ENCODE assay signal across 8 cellular contexts in genomic region chr9:126719677-126720435, GRCh38.
DNase-seq lines count a peak whose midpoint lies in the region; ATAC-seq, FAIRE-seq and TF ChIP-seq lines count a peak whose summit lies in the region.

No MANE protein-coding gene starts in this region.

- no peaks in the 10 kb centered on the region for H4K20me1 ChIP-seq in K562 (replicated peaks; ENCODE audit: control insufficient read depth, insufficient read depth, low read length)
- H4K20me1 ChIP-seq in keratinocyte (ENCODE audit: control insufficient read depth, extremely low read depth, insufficient read depth, low read length) = no peaks in the 10 kb centered on the region

- H3K4me2 ChIP-seq in K562 (ENCODE audit: insufficient read depth, low read length) (no peak overlapping the region), keratinocyte (ENCODE audit: control insufficient read depth, extremely low read depth, insufficient read depth, low read depth, low read length) (no peak overlapping the region)

- CTCF ChIA-PET in K562 (lab: Yijun Ruan, JAX; ENCODE audit: low intra/inter-chr PET ratio) = no interaction called here

- H3K9ac ChIP-seq in K562 (ENCODE audit: insufficient read depth in 1 of 2, low read depth in 2 of 2, low read length in 2 of 2) = no peak overlapping the region
- no peak overlapping the region for H3K9ac ChIP-seq in keratinocyte (ENCODE audit: control insufficient read depth, extremely low read depth, insufficient read depth, low read length)

- H3K36me3 ChIP-seq in K562 (ENCODE audit: control insufficient read depth, insufficient read depth, low read length) = no peaks in the 10 kb centered on the region
- no peaks in the 10 kb centered on the region for H3K36me3 ChIP-seq in keratinocyte (ENCODE audit: control insufficient read depth in 2 of 2, extremely low read depth in 1 of 2, insufficient read depth in 2 of 2, low read length in 2 of 2)

- no peaks in the 10 kb centered on the region for H3K9me1 ChIP-seq in K562 (ENCODE audit: control insufficient read depth, insufficient read depth, low read length)
- H3K9me1 ChIP-seq in keratinocyte (ENCODE audit: control insufficient read depth, extremely low read depth, insufficient read depth, low read length) = no peaks in the 10 kb centered on the region

- no peak for ATAC-seq in K562

- in situ Hi-C loops in K562 (cut with MboI) = no loop called here

- DNase-seq in A172 (ENCODE audit: low spot score) (peak; percentile 95), GM20000 (ENCODE audit: low spot score) (peak; percentile 72), NCI-H1436 (lab: John Stamatoyannopoulos, UW) (peak; percentile 67), K562 (ENCODE audit: extremely low read depth in 1 of 4, low spot score in 3 of 4) (peak in 3 of 4 experiments; percentile 28 to 43 (median 37)), keratinocyte (ENCODE audit: low read depth, low spot score) (no peak), NCI-H1930 (lab: John Stamatoyannopoulos, UW) (no peak)
- DNase-seq in stimulated activated CD4-positive, alpha-beta T cell treated with anti-CD3 and anti-CD28 coated beads, Interleukin-2, amount 100 ng/mL, for 24 hours = peak; percentile 80 to 84

- intact Hi-C loops in K562 (cut with micrococcal nuclease) = no loop called here

- peaks cover 12 to 51% of the 10 kb centered on the region in 2 experiments for H3K27me3 ChIP-seq in K562 (ENCODE audit: control insufficient read depth in 2 of 2, insufficient read depth in 2 of 2, low read length in 2 of 2)
- no peaks in the 10 kb centered on the region for H3K27me3 ChIP-seq in keratinocyte (ENCODE audit: control insufficient read depth, extremely low read depth, insufficient read depth, low read length)

- TF ChIP-seq EP300 in K562 (IDR thresholded peaks at IDR 0.05; ENCODE audit: low read length) = no peak

- dilution Hi-C loops in keratinocyte (cut with MboI; ENCODE audit: extremely low pct_ligation_motif_present, low sequenced_read_pairs) = no loop called here

- no TSS peak for BruUV-seq in K562 (replicated peaks; lab: Mats Ljungman, UMichigan)

- H2AFZ ChIP-seq in K562 (ENCODE audit: low read depth, low read length) (no peak overlapping the region), keratinocyte (ENCODE audit: control insufficient read depth, low read length) (no peak overlapping the region)

- H3K4me3 ChIP-seq in K562 (no peak overlapping the region), keratinocyte (ENCODE audit: control insufficient read depth in 2 of 3, extremely low read depth in 1 of 3, insufficient read depth in 2 of 3, low read depth in 1 of 3, low read length in 3 of 3) (no peak overlapping the region)

- FAIRE-seq in K562 (lab: Jason Lieb, UNC) = no peak
- FAIRE-seq in keratinocyte (lab: Jason Lieb, UNC) = peak; percentile 23

- H3K4me1 ChIP-seq in K562 (replicated peaks in 1 of 2; ENCODE audit: control insufficient read depth in 2 of 2, insufficient read depth in 2 of 2, low read length in 2 of 2) (peaks cover 0 to 24% of the 10 kb centered on the region in 2 experiments; a peak in 2 of 5 replicates), keratinocyte (ENCODE audit: control insufficient read depth, extremely low read depth, insufficient read depth, low read length) (peaks cover 12% of the 10 kb centered on the region)

- POLR2A ChIA-PET in K562 (lab: Yijun Ruan, JAX) = interaction anchor here (1.0 kb wide), 1 partner anchor 64 kb away, joined by 3 read pairs; no protein-coding TSS in a partner anchor

- no peak for TF ChIP-seq POLR2A in K562 (conservative IDR thresholded peaks at IDR 0.05)

- TF ChIP-seq CTCF in GM20000 (IDR thresholded peaks at IDR 0.05; ENCODE audit: extremely low read depth, missing control alignments) (no peak), VCaP (conservative IDR thresholded peaks at IDR 0.05) (no peak), K562 (IDR thresholded peaks at IDR 0.05 in 2 of 3, conservative IDR thresholded peaks at IDR 0.05 in 1 of 3; ENCODE audit: insufficient read depth in 2 of 3, low read depth in 1 of 3, low read length in 3 of 3) (no peak), keratinocyte (optimal IDR thresholded peaks at IDR 0.05 in 1 of 3, IDR thresholded peaks at IDR 0.05 in 1 of 3, conservative IDR thresholded peaks at IDR 0.05 in 1 of 3; ENCODE audit: extremely low read depth in 1 of 3, insufficient read depth in 2 of 3, low read length in 3 of 3) (no peak)

- H3K9me3 ChIP-seq in K562 (replicated peaks; ENCODE audit: control insufficient read depth, insufficient read depth, low read depth, low read length) = no peaks in the 10 kb centered on the region
- no peaks in the 10 kb centered on the region for H3K9me3 ChIP-seq in keratinocyte (ENCODE audit: control insufficient read depth, low read depth, low read length)

- H3K27ac ChIP-seq in VCaP (peak overlapping the region; percentile 35), K562 (ENCODE audit: extremely low read depth, low read depth, low read length) (no peak overlapping the region), keratinocyte (ENCODE audit: control insufficient read depth, insufficient read depth, low read length) (no peak overlapping the region)

- H3K79me2 ChIP-seq in K562 (ENCODE audit: control insufficient read depth, insufficient read depth, low read length) (no peaks in the 10 kb centered on the region), keratinocyte (ENCODE audit: control insufficient read depth, insufficient read depth, low read length) (no peaks in the 10 kb centered on the region)

- WGBS in K562 (ENCODE audit: insufficient coverage, low coverage, missing lambda C conversion rate) = 9% methylated on average over 11 of the region's 11 CpGs

- no peak for TF ChIP-seq RAD21 in K562 (CRISPR knock-in tag; conservative IDR thresholded peaks at IDR 0.05 in 1 of 2, IDR thresholded peaks at IDR 0.05 in 1 of 2)

TF ChIP-seq in K562, 482 proteins besides CTCF, POLR2A, EP300 and RAD21 (continues in another document):
- no peak for TF ChIP-seq ZNF695 (CRISPR knock-in tag; IDR thresholded peaks at IDR 0.05)
- peak; percentile 63 for TF ChIP-seq PKNOX1 (IDR thresholded peaks at IDR 0.05)
- no peak for TF ChIP-seq ZNF512 (tag; IDR thresholded peaks at IDR 0.05)
- TF ChIP-seq RBBP5 (IDR thresholded peaks at IDR 0.05; ENCODE audit: borderline replicate concordance, insufficient read depth, low read length, poor library complexity, severe bottlenecking) = no peak
- peak; percentile 96 for TF ChIP-seq RFX1 (IDR thresholded peaks at IDR 0.05)
- TF ChIP-seq TAF15 (IDR thresholded peaks at IDR 0.05; ENCODE audit: low read depth, low read length) = no peak
- no peak for TF ChIP-seq AFF4 (CRISPR knock-in tag; IDR thresholded peaks at IDR 0.05)
- TF ChIP-seq CREBBP (IDR thresholded peaks at IDR 0.05; ENCODE audit: low read depth, low read length) = no peak
- TF ChIP-seq BMI1 (IDR thresholded peaks at IDR 0.05; ENCODE audit: low read length) = peak; percentile 72; the same call in 1 of the 2 replicates
- no peak for TF ChIP-seq NR4A1 (CRISPR knock-in tag; IDR thresholded peaks at IDR 0.05)
- TF ChIP-seq NR4A1 (tag; IDR thresholded peaks at IDR 0.05) = no peak
- peak in 1 of 2 experiments; percentile 69; a peak in 2 of 4 replicates for TF ChIP-seq CSDE1 (IDR thresholded peaks at IDR 0.05)
- TF ChIP-seq JUNB (CRISPR knock-in tag; conservative IDR thresholded peaks at IDR 0.05) = no peak
- TF ChIP-seq ZNF121 (CRISPR knock-in tag; conservative IDR thresholded peaks at IDR 0.05) = no peak

Comparison
In these comparisons a context has a peak if more than half of its experiments do, and no peak if none do; other contexts are left out.
1. DNase-seq: peak in A172 (single experiment), GM20000 (single experiment), NCI-H1436 (single experiment), K562 (3 of 4) and stimulated activated CD4-positive, alpha-beta T cell treated with anti-CD3 and anti-CD28 coated beads, Interleukin-2, amount 100 ng/mL, for 24 hours (2 of 2); none in keratinocyte (single experiment) and NCI-H1930 (0 of 2).